ENCODE assay signal across 12 cellular contexts in the genomic region with DNA sequence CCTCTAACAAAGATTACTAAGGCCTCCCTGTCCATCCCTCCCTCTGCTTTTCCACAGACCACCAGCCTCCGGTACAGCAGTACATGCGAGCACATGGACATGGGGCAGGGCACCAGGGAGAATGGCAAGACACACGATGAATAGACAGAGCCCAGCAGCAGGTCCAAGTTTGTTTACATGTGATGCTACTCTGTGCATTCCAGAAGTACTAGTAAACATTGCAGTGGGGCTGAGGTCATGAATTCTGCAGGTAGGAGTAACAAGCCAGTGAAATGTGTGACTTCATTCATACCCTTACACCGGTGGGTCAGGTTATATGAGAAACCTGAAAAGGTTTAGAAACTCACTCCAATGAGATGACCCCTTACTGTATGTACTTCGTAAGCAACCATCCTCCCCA.
"Had no signal": no experiment of that assay in that cellular context is flagged by ENCODE, and none has a peak within 500 bp of the region (broad histone marks: within the 10 kb centered on the region; RNA-seq: fewer than 3 reads in every experiment).

No MANE protein-coding gene starts in this region.

- DNase-seq: activated CD4-positive, alpha-beta memory T cell treated with anti-CD3 and anti-CD28 coated beads for 36 hours; activated CD4-positive, CD25-positive, alpha-beta regulatory T cell treated with anti-CD3 and anti-CD28 coated beads, Interleukin-2, amount 50 U/mL, for 72 hours; activated effector memory CD4-positive, alpha-beta T cell treated with anti-CD3 and anti-CD28 coated beads, Interleukin-2, amount 50 U/mL, for 16 hours; activated T-cell treated with anti-CD3 and anti-CD28 coated beads, Interleukin-2, amount 50 U/mL, for 4 hours; heart right ventricle; kidney; midbrain; stimulated activated CD4-positive, alpha-beta T cell treated with anti-CD3 and anti-CD28 coated beads, Interleukin-15, amount 100 ng/mL, for 24 hours; stimulated activated CD4-positive, alpha-beta T cell treated with anti-CD3 and anti-CD28 coated beads, Interleukin-4, amount 100 ng/mL, for 24 hours had no signal

- H3K4me1 ChIP-seq: ascending aorta, parathyroid adenoma had no signal

- H3K79me2 ChIP-seq: parathyroid adenoma had no signal

- ATAC-seq: activated T-cell treated with anti-CD3 and anti-CD28 coated beads, Interleukin-2, amount 50 U/mL, for 4 hours; heart right ventricle had no signal

- H2AFZ ChIP-seq: parathyroid adenoma had no signal

- H3K27me3 ChIP-seq: ascending aorta, heart right ventricle, tibial nerve had no signal

- H3K27ac ChIP-seq: ascending aorta, heart right ventricle, parathyroid adenoma, tibial nerve had no signal

- H3K4me3 ChIP-seq: ascending aorta, heart right ventricle, tibial nerve had no signal

- H3K9ac ChIP-seq: parathyroid adenoma had no signal

- H3K36me3 ChIP-seq: ascending aorta, heart right ventricle, tibial nerve had no signal

- H3K9me3 ChIP-seq: ascending aorta, heart right ventricle, tibial nerve had no signal
